8 cellular contexts compared by ENCODE assay signal in genomic region chr15:43225201-43225949, GRCh38. TPM values are rescaled to one million over a fixed set of nuclear protein-coding genes. Genes with fewer than 3 reads are reported as not detected.
DNase-seq lines count a peak whose midpoint lies in the region; ATAC-seq and TF ChIP-seq lines count a peak whose summit lies in the region.

No MANE protein-coding gene starts in this region.

- ATAC-seq in HG03039 (IDR thresholded peaks at IDR 0.05; ENCODE audit: unreplicated experiment): no peak

- no peaks in the 10 kb centered on the region for H3K36me3 ChIP-seq in BJ (ENCODE audit: control insufficient read depth, insufficient read depth, low read length)
- H3K36me3 ChIP-seq in tibial nerve: no peaks in the 10 kb centered on the region

- CTCF ChIA-PET in BJ (lab: Yijun Ruan, JAX): interaction anchor here (0.8 to 3.5 kb wide), 29 partner anchors 8 to 130 kb away, joined by 3 to 127 read pairs (median 6); partner anchors contain the start of gene TGM5

- WGBS in tibial nerve, 2 donors: 45 to 50% methylated on average over 16 of the region's 16 CpGs

- H3K4me3 ChIP-seq in BJ (ENCODE audit: low read depth, low read length) (no peak overlapping the region), tibial nerve (no peak overlapping the region)

- TF ChIP-seq EP300 in tibial nerve (IDR thresholded peaks at IDR 0.05): no peak

- no peaks in the 10 kb centered on the region for H3K9me3 ChIP-seq in tibial nerve

- no peak for TF ChIP-seq POLR2A in erythroblast (IDR thresholded peaks at IDR 0.05; ENCODE audit: low read length)
- no peak for TF ChIP-seq POLR2A in tibial nerve (IDR thresholded peaks at IDR 0.05)

- TF ChIP-seq CTCF in BJ (IDR thresholded peaks at IDR 0.05; ENCODE audit: insufficient read depth, low read depth, low read length) (peak; percentile 79), GM20000 (IDR thresholded peaks at IDR 0.05; ENCODE audit: extremely low read depth, missing control alignments) (peak; percentile 60), tibial nerve (IDR thresholded peaks at IDR 0.05) (peak; percentile 23 to 60 (median 46))

- H3K4me1 ChIP-seq in tibial nerve: peaks cover 0 to 4% (median 0%) of the 10 kb centered on the region in 4 donors

- no peak overlapping the region for H3K27ac ChIP-seq in tibial nerve

- POLR2A ChIA-PET in BJ (lab: Charles Lee): no interaction called here

- H3K27me3 ChIP-seq in BJ (ENCODE audit: control insufficient read depth, insufficient read depth, low read length) (peaks cover 6% of the 10 kb centered on the region), tibial nerve (no peaks in the 10 kb centered on the region)

- DNase-seq in BJ (ENCODE audit: low read depth): no peak
- peak; percentile 89 for DNase-seq in GM20000 (ENCODE audit: low spot score)
- peak; percentile 2 for DNase-seq in NCI-H345 treated with DMSO at 0.1 percent for 48 hours (lab: John Stamatoyannopoulos, UW; ENCODE audit: unreplicated experiment)
- DNase-seq in activated CD4-positive, alpha-beta T cell treated with anti-CD3 and anti-CD28 coated beads, Interleukin-2, amount 50 U/mL, for 4 hours: peak; percentile 16 to 27
- peak; percentile 85 to 87 for DNase-seq in erythroblast (lab: John Stamatoyannopoulos, UW)
- DNase-seq in mucosa of gallbladder (ENCODE audit: low spot score): peak; percentile 54
- DNase-seq in tibial nerve (ENCODE audit: low spot score in 2 of 2): peak in 1 of 2 donors; percentile 57

RNA-seq across cellular contexts. Expression of gene EPB42, which starts 4.6 kb away (rescaled TPM):
- not detected in 2 replicates for polyA plus RNA-seq in BJ (2011; rRNA removed)
- polyA minus RNA-seq in BJ (2011; rRNA and poly(A)+ RNA removed): not detected in 2 replicates
- total RNA-seq in mucosa of gallbladder (1.4 TPM), tibial nerve (under 1 TPM in 2 of 4 donors, not detected in 2; 0.30 to 0.44 TPM)

RNA-seq across cellular contexts. Expression of gene CCNDBP1, which starts 40.2 kb away (rescaled TPM):
- polyA plus RNA-seq in BJ (2011; rRNA removed): 76.5 and 86.5 TPM in 2 replicates
- polyA minus RNA-seq in BJ (2011; rRNA and poly(A)+ RNA removed): 22.2 and 34.4 TPM in 2 replicates
- total RNA-seq in mucosa of gallbladder: 62.0 TPM
- 100 to 1,000 TPM in 2 of 4 donors, 10 to 100 TPM in 2; 59.4 to 171 (median 97.2) TPM for total RNA-seq in tibial nerve

RNA-seq across cellular contexts. Expression of gene TGM5, which starts 41.4 kb away (rescaled TPM):
- polyA plus RNA-seq in BJ (2011; rRNA removed): not detected in 2 replicates
- polyA minus RNA-seq in BJ (2011; rRNA and poly(A)+ RNA removed): not detected in 2 replicates
- 0.26 TPM for total RNA-seq in mucosa of gallbladder
- total RNA-seq in tibial nerve: not detected
